9 cellular contexts compared by ENCODE assay signal in the genomic region with DNA sequence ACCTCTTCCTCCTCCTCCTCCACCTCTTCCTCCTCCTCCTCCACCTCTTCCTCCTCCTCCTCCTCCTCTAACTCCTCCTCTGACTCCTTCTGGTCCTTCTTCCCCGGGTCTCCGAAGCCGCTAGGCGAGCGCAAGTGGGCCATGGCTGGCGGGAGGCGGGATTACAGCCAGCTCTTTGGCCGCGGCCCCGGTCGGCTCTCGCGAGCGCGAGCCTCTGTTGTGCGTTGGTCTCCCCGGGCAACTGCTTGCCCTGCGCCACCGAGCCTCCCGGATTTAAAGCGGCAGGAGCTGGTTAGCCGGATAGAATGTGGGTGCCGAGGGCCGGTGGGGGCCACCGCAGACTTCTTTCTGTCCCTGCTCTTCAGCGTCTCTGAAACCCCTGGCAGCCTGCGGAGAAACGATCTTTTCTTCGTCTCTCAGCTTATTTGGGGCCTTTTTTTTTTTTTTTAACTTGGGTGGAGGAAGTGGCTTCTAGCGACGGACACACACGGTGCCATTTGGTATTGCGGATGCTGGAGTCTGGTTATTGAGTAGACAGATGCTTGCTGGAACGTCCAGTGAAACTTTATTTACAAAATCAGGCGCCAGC. TPM values are rescaled to one million over a fixed set of nuclear protein-coding genes. Genes with fewer than 3 reads are reported as not detected.
A peak's percentile ranks its signal among the peaks of the same experiment; 100 is the strongest.
DNase-seq lines count a peak whose midpoint lies in the region; ATAC-seq, FAIRE-seq and TF ChIP-seq lines count a peak whose summit lies in the region.
"Had no signal": no experiment of that assay in that cellular context is flagged by ENCODE, and none has a peak within 500 bp of the region (broad histone marks: within the 10 kb centered on the region; RNA-seq: fewer than 3 reads in every experiment).

A gene (minus strand): TSS at position 165 of the 589 bp plus-strand sequence. CDS start 22 bp downstream, at position 143.

- peak within 1 kb of the TSS; percentile 65 to 94 for H3K4me3 ChIP-seq in kidney (ENCODE audit: low read length in 2 of 2)

- DNase-seq in AG09319 (ENCODE audit: extremely low read depth, low read depth) (peak; percentile 73), NCI-H2227 (lab: John Stamatoyannopoulos, UW; ENCODE audit: unreplicated experiment) (peak; percentile 89), cerebellar cortex (ENCODE audit: low spot score) (peak; percentile 85), kidney (peak; percentile 97)
- peak; percentile 47 for DNase-seq in activated CD4-positive, CD25-positive, alpha-beta regulatory T cell treated with anti-CD3 and anti-CD28 coated beads, Interleukin-2, amount 50 U/mL, for 16 hours (ENCODE audit: low read depth, low spot score)
- peak; percentile 90 for DNase-seq in stimulated activated CD4-positive, alpha-beta T cell treated with anti-CD3 and anti-CD28 coated beads, Interleukin-15, amount 100 ng/mL, for 24 hours

- ATAC-seq in GM18909 (IDR thresholded peaks at IDR 0.05; ENCODE audit: poor library complexity, unreplicated experiment) (peak; percentile 100), HG03159 (IDR thresholded peaks at IDR 0.05; ENCODE audit: unreplicated experiment) (peak; percentile 98)

- FAIRE-seq in kidney (lab: Jason Lieb, UNC) = no peak

- no peaks in the 10 kb centered on the region for H3K4me1 ChIP-seq in kidney (ENCODE audit: control insufficient read depth in 1 of 2, insufficient read depth in 1 of 2, low read depth in 1 of 2, low read length in 2 of 2)

- no peaks in the 10 kb centered on the region for H3K36me3 ChIP-seq in kidney (ENCODE audit: control insufficient read depth in 1 of 2, insufficient read depth in 2 of 2, low read length in 2 of 2)

- no peaks in the 10 kb centered on the region for H3K9me3 ChIP-seq in kidney (ENCODE audit: control insufficient read depth in 1 of 2, low read length in 2 of 2)

- peak within 1 kb of the TSS; percentile 83 to 90 for H3K9ac ChIP-seq in kidney (ENCODE audit: low read length in 2 of 2)

- H3K27ac ChIP-seq in kidney (ENCODE audit: low read depth in 2 of 2, low read length in 2 of 2) = peak within 1 kb of the TSS; percentile 20 to 83

- intact Hi-C loops in kidney (cut with DNase I) = no loop called here

- TF ChIP-seq CTCF in AG09319 (IDR thresholded peaks at IDR 0.05; ENCODE audit: low read depth, low read length) (no peak; the same call in 1 of the 2 replicates), kidney (IDR thresholded peaks at IDR 0.05; ENCODE audit: borderline replicate concordance, extremely low read depth, insufficient read depth) (no peak)

RNA-seq across cellular contexts. Expression of the gene that starts here (rescaled TPM):
- total RNA-seq in kidney = 0.19 TPM
- not detected for polyA plus RNA-seq in kidney (ENCODE audit: insufficient read depth, low read depth, low replicate concordance)
- total RNA-seq: T-helper 2 cell treated with Interferon-gamma antibody and Interleukin-4, amounts not matched to agents 100 ng/mL and 5 ng/mL, for 36 hours had no signal

Comparison
In these comparisons a context has a peak if more than half of its experiments do, and no peak if none do; other contexts are left out.
1. Peak in every context shown above with its lines: DNase-seq, ATAC-seq, H3K4me3 ChIP-seq and H3K27ac ChIP-seq.
2. Peak in DNase-seq, H3K4me3 ChIP-seq, H3K27ac ChIP-seq and H3K9ac ChIP-seq in kidney; RNA of the gene not detected or under 1 TPM.
3. DNase-seq: peak in every context shown above with its lines; median percentile 97 in kidney; 90 in stimulated activated CD4-positive, alpha-beta T cell treated with anti-CD3 and anti-CD28 coated beads, Interleukin-15, amount 100 ng/mL, for 24 hours; 89 in NCI-H2227; 85 in cerebellar cortex; 73 in AG09319; 47 in activated CD4-positive, CD25-positive, alpha-beta regulatory T cell treated with anti-CD3 and anti-CD28 coated beads, Interleukin-2, amount 50 U/mL, for 16 hours.